8 cellular contexts compared by ENCODE assay signal in genomic region chr7:7970113-7970619, GRCh38. TPM values are rescaled to one million over a fixed set of nuclear protein-coding genes. Genes with fewer than 3 reads are reported as not detected.
DNase-seq lines count a peak whose midpoint lies in the region; ATAC-seq, FAIRE-seq and TF ChIP-seq lines count a peak whose summit lies in the region.

No MANE protein-coding gene starts in this region.

- H3K36me3 ChIP-seq in Panc1 (ENCODE audit: control insufficient read depth, insufficient read depth, low read length), result no peaks in the 10 kb centered on the region
- H3K36me3 ChIP-seq in subcutaneous abdominal adipose tissue (ENCODE audit: control insufficient read depth in 5 of 5, insufficient read depth in 5 of 5, low read length in 5 of 5), result no peaks in the 10 kb centered on the region

- intact Hi-C loops in Panc1 (cut with micrococcal nuclease; ENCODE audit: unreplicated experiment), result loop anchor here (10.0 kb wide), 1 partner anchor 285 kb away; no protein-coding TSS in a partner anchor

- H3K27me3 ChIP-seq in Panc1 (ENCODE audit: control insufficient read depth, insufficient read depth, low read length) (no peaks in the 10 kb centered on the region), subcutaneous abdominal adipose tissue (ENCODE audit: control insufficient read depth in 5 of 5, insufficient read depth in 4 of 5, low read length in 5 of 5) (no peaks in the 10 kb centered on the region)

- in situ Hi-C loops in Panc1 (cut with HindIII; ENCODE audit: low pct_unique_long_range_greater_than_20kb, low sequenced_read_pairs), result no loop called here

- POLR2A ChIA-PET in Panc1 (lab: Charles Lee), result interaction anchor here (0.8 kb wide), 1 partner anchor 330 kb away, joined by 3 read pairs; the partner anchor contains the start of gene UMAD1

- BruUV-seq in Panc1 (replicated peaks; lab: Mats Ljungman, UMichigan), result no TSS peak

- no peaks in the 10 kb centered on the region for H3K9me3 ChIP-seq in Panc1 (ENCODE audit: control insufficient read depth, insufficient read depth, low read depth, low read length)
- no peaks in the 10 kb centered on the region for H3K9me3 ChIP-seq in subcutaneous abdominal adipose tissue (ENCODE audit: control insufficient read depth in 5 of 5, low read length in 5 of 5)

- no peak for FAIRE-seq in D721Med (lab: Jason Lieb, UNC)

- no peak for ATAC-seq in Panc1
- ATAC-seq in HG03354 (IDR thresholded peaks at IDR 0.05; ENCODE audit: poor library complexity, severe bottlenecking, unreplicated experiment), result no peak
- no peak for ATAC-seq in GM18520 (IDR thresholded peaks at IDR 0.05; ENCODE audit: unreplicated experiment)

- H3K4me1 ChIP-seq in Panc1 (ENCODE audit: control insufficient read depth, insufficient read depth, low read length) (peaks cover 32% of the 10 kb centered on the region), subcutaneous abdominal adipose tissue (ENCODE audit: control insufficient read depth in 5 of 5, insufficient read depth in 5 of 5, low read length in 5 of 5) (peaks cover 0 to 47% (median 26%) of the 10 kb centered on the region in 5 donors)

- H3K27ac ChIP-seq in Panc1 (ENCODE audit: low read length), result peak overlapping the region; percentile 91
- peak overlapping the region; percentile 61 for H3K27ac ChIP-seq in subcutaneous abdominal adipose tissue (ENCODE audit: low read depth, low read length)

- DNase-seq in DMS 273 (lab: John Stamatoyannopoulos, UW; ENCODE audit: unreplicated experiment) (peak; percentile 72), DMS 273 treated with DMSO at 0.1 percent for 48 hours (lab: John Stamatoyannopoulos, UW) (no peak), Panc1 (ENCODE audit: low read depth, low spot score) (no peak), globus pallidus (ENCODE audit: low spot score) (peak; percentile 56), D721Med (ENCODE audit: insufficient read length, low spot score) (no peak)

- CTCF ChIA-PET in Panc1 (lab: Charles Lee), result interaction anchor here (0.6 to 1.2 kb wide), 2 partner anchors 24 to 65 kb away, joined by 3 to 4 read pairs; no protein-coding TSS in a partner anchor

- peak overlapping the region; percentile 87 to 88 for H3K4me3 ChIP-seq in Panc1 (ENCODE audit: low read depth in 2 of 2, low read length in 2 of 2)
- peak overlapping the region; percentile 87 to 94 (median 91) for H3K4me3 ChIP-seq in subcutaneous abdominal adipose tissue (ENCODE audit: low read depth in 1 of 5, low read length in 5 of 5)

- TF ChIP-seq CTCF in Panc1 (IDR thresholded peaks at IDR 0.05) (no peak), D721Med (IDR thresholded peaks at IDR 0.05; ENCODE audit: insufficient read depth, missing control alignments) (no peak)

- H3K9ac ChIP-seq in subcutaneous abdominal adipose tissue (ENCODE audit: low read length in 5 of 5), result peak overlapping the region; percentile 67 to 87 (median 84)

RNA-seq across cellular contexts. Expression of gene GLCCI1, which starts 1.6 kb away (rescaled TPM):
- total RNA-seq in Panc1 (2021; ENCODE audit: unreplicated experiment), result 36.4 TPM
- 15.9 TPM for polyA plus RNA-seq in Panc1 (2012; ENCODE audit: insufficient read length)

Comparison
In these comparisons a context has a peak if more than half of its experiments do, and no peak if none do; other contexts are left out.
1. DNase-seq: peak in DMS 273 (single experiment) and globus pallidus (single experiment); none in DMS 273 treated with DMSO at 0.1 percent for 48 hours (single experiment), Panc1 (single experiment) and D721Med (single experiment).